8 cellular contexts compared by ENCODE assay signal in the genomic region with DNA sequence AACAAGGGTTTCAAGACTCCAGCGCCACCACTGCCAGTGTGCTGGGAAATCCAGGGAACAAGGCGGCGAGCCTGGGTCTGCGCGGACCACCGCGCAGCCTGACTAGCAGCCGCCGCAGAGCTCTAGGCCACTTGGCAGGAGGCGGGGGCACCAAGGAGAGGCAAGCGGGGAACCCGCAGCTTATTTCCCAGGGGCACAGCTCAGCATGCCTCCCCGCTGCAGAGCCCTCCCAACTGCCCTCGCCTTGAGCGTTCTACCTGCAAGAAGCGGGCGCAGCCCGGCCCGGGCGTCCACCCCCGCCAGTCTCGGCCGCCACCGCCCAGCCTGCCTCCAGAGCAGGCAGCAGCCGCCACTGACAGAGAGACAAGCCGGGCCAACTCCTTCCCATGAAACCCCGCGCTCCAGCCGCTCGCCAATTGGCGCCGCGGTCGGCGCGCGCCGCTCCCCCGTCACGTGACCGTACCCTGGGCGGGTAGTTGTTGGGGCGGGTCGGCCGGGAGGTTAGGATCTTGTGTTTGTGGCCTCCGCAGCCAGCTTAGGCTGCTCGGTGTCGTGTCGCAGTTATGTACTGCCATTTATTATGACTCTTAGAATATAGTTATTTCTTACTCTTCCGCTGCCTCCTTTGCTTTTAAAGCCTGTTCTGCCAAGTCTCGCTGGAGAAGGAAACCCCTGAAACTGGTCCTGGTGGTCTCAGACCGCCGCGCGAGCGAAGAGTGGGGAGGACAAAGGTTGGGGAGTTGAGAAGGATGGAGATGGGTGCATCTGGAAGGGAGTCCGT. TPM values are rescaled to one million over a fixed set of nuclear protein-coding genes. Genes with fewer than 3 reads are reported as not detected.
DNase-seq lines count a peak whose midpoint lies in the region; ATAC-seq, FAIRE-seq and TF ChIP-seq lines count a peak whose summit lies in the region.

A gene with protein sequence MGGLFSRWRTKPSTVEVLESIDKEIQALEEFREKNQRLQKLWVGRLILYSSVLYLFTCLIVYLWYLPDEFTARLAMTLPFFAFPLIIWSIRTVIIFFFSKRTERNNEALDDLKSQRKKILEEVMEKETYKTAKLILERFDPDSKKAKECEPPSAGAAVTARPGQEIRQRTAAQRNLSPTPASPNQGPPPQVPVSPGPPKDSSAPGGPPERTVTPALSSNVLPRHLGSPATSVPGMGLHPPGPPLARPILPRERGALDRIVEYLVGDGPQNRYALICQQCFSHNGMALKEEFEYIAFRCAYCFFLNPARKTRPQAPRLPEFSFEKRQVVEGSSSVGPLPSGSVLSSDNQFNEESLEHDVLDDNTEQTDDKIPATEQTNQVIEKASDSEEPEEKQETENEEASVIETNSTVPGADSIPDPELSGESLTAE (minus strand): TSS at position 365 of the 781 bp plus-strand sequence. CDS start 6,683 bp downstream, outside the sequence.

- BruUV-seq in OCI-LY7 (replicated peaks; lab: Mats Ljungman, UMichigan), result no TSS peak

- intact Hi-C loops in OCI-LY7 (cut with micrococcal nuclease; ENCODE audit: unreplicated experiment), result loop anchor here (10.0 kb wide), 2 partner anchors 263 to 817 kb away; partner anchors contain the start of genes ATP5MC3 and MTX2
- intact Hi-C loops in mucosa of descending colon (cut with DNase I, micrococcal nuclease), result no loop called here

- POLR2A ChIA-PET in OCI-LY7 (lab: Charles Lee), result interaction anchor here (0.7 to 1.7 kb wide), 6 partner anchors 12 to 99 kb away, joined by 3 to 9 read pairs (median 4); no protein-coding TSS in a partner anchor

- H3K4me1 ChIP-seq in OCI-LY7 (ENCODE audit: insufficient read depth, low read length, poor library complexity, severe bottlenecking) (peaks cover 19% of the 10 kb centered on the region), mucosa of descending colon (ENCODE audit: low read depth) (peaks cover 8% of the 10 kb centered on the region)

- peak; percentile 67 for DNase-seq in D721Med (ENCODE audit: insufficient read length, low spot score)
- peak; percentile 87 for DNase-seq in HuH-7.5 (ENCODE audit: low spot score)
- DNase-seq in OCI-LY7 (ENCODE audit: low spot score), result peak; percentile 89
- peak; percentile 90 for DNase-seq in activated T-cell treated with anti-CD3 and anti-CD28 coated beads for 1 hour (ENCODE audit: low read depth)
- DNase-seq in epidermal melanocyte (ENCODE audit: insufficient read length, low spot score), result peak; percentile 91
- peak; percentile 95 to 97 (median 96) for DNase-seq in mucosa of descending colon
- DNase-seq in stimulated activated CD8-positive, alpha-beta memory T cell treated with anti-CD3 and anti-CD28 coated beads, Interleukin-4, amount 100 ng/mL, for 24 hours (ENCODE audit: low read depth), result peak; percentile 87

- peaks cover 37% of the 10 kb centered on the region for H3K79me2 ChIP-seq in OCI-LY7 (ENCODE audit: insufficient read depth, low read depth, low read length)

- H4K20me1 ChIP-seq in OCI-LY7 (ENCODE audit: insufficient read depth, low read length), result peaks cover 5% of the 10 kb centered on the region; the same call in 1 of the 2 replicates

- no peaks in the 10 kb centered on the region for H3K9me3 ChIP-seq in OCI-LY7 (ENCODE audit: low read length)
- H3K9me3 ChIP-seq in mucosa of descending colon, result no peaks in the 10 kb centered on the region

- no peak for FAIRE-seq in D721Med (lab: Jason Lieb, UNC)

- CTCF ChIA-PET in OCI-LY7 (lab: Charles Lee; ENCODE audit: unreplicated experiment), result no interaction called here

- H3K36me3 ChIP-seq in OCI-LY7 (ENCODE audit: insufficient read depth, low read length), result no peaks in the 10 kb centered on the region
- H3K36me3 ChIP-seq in mucosa of descending colon (ENCODE audit: low read depth), result no peaks in the 10 kb centered on the region

- TF ChIP-seq CTCF in D721Med (IDR thresholded peaks at IDR 0.05; ENCODE audit: insufficient read depth, missing control alignments), result no peak
- TF ChIP-seq CTCF in OCI-LY7 (conservative IDR thresholded peaks at IDR 0.05; ENCODE audit: low read length), result no peak
- TF ChIP-seq CTCF in mucosa of descending colon (IDR thresholded peaks at IDR 0.05), result no peak

- peak within 1 kb of the TSS; percentile 96 for H2AFZ ChIP-seq in OCI-LY7 (ENCODE audit: low read length)

- H3K4me3 ChIP-seq in OCI-LY7 (ENCODE audit: low read depth, low read length, poor library complexity, severe bottlenecking) (peak within 1 kb of the TSS; percentile 95), mucosa of descending colon (peak within 1 kb of the TSS; percentile 47)

- peak within 1 kb of the TSS; percentile 42 for H3K27ac ChIP-seq in OCI-LY7 (ENCODE audit: low read depth, low read length, poor library complexity, severe bottlenecking)

- H3K4me2 ChIP-seq in OCI-LY7 (ENCODE audit: low read length), result peak within 1 kb of the TSS; percentile 91

- ATAC-seq in GM21526 (IDR thresholded peaks at IDR 0.05; ENCODE audit: low FRiP score, unreplicated experiment) (peak; percentile 92), mucosa of descending colon (peak; percentile 96)

- H3K9me2 ChIP-seq in OCI-LY7 (ENCODE audit: insufficient read depth, low read length), result no peaks in the 10 kb centered on the region

RNA-seq across cellular contexts. Expression of the gene that starts here (rescaled TPM):
- 14.0 and 18.0 TPM in 2 replicates for total RNA-seq in OCI-LY7 (2014; rRNA removed; shearing (Covaris generic))
- total RNA-seq in OCI-LY7 (2022) (34.7 and 38.3 TPM in 2 replicates), mucosa of descending colon (10 to 100 TPM; 33.4 to 35.9 (median 35.3) TPM)

Comparison
In these comparisons a context has a peak if more than half of its experiments do, and no peak if none do; other contexts are left out.
1. Peak in every context shown above with its lines: DNase-seq, ATAC-seq, H3K4me3 ChIP-seq and H3K27ac ChIP-seq.